ENCODE assay signal across 8 cellular contexts in genomic region chr17:17235212-17236174, GRCh38. TPM values are rescaled to one million over a fixed set of nuclear protein-coding genes. Genes with fewer than 3 reads are reported as not detected.
DNase-seq lines count a peak whose midpoint lies in the region; ATAC-seq and TF ChIP-seq lines count a peak whose summit lies in the region.

No MANE protein-coding gene starts in this region.

- WGBS in suprapubic skin: 42% methylated on average over 19 of the region's 19 CpGs

- H3K4me1 Mint-ChIP-seq in CD14-positive monocyte (peaks cover 26% of the 10 kb centered on the region), IgD-negative memory B cell (peaks cover 13 to 23% (median 14%) of the 10 kb centered on the region in 3 donors)

- ATAC-seq in left lobe of liver: peak; percentile 1
- no peak for ATAC-seq in HG02588 (IDR thresholded peaks at IDR 0.05; ENCODE audit: unreplicated experiment)
- no peak for ATAC-seq in HG03045 (IDR thresholded peaks at IDR 0.05; ENCODE audit: unreplicated experiment)

- peak overlapping the region; percentile 99 for H3K4me3 ChIP-seq in suprapubic skin

- H3K4me3 Mint-ChIP-seq in CD14-positive monocyte: peak overlapping the region; percentile 95 to 97
- H3K4me3 Mint-ChIP-seq in IgD-negative memory B cell: peak overlapping the region; percentile 94 to 100 (median 97)

- peaks cover 25% of the 10 kb centered on the region for H3K36me3 ChIP-seq in suprapubic skin

- H3K27ac Mint-ChIP-seq in CD14-positive monocyte (peak overlapping the region; percentile 65 to 99 (median 99)), IgD-negative memory B cell (peak overlapping the region; percentile 87 to 100 (median 100))

- peak overlapping the region; percentile 92 for H3K27ac ChIP-seq in suprapubic skin

- H3K9me3 ChIP-seq in suprapubic skin: no peaks in the 10 kb centered on the region

- intact Hi-C loops in CD14-positive monocyte (cut with micrococcal nuclease): loop anchor here (2.0 to 10.0 kb wide), 3 partner anchors 45 to 191 kb away; partner anchors contain the start of genes COPS3 (in 2 of the 2) and MPRIP (in 1 of the 2)

- TF ChIP-seq EP300 in suprapubic skin (IDR thresholded peaks at IDR 0.05): no peak

- TF ChIP-seq CTCF in CD14-positive monocyte (IDR thresholded peaks at IDR 0.05): no peak
- TF ChIP-seq CTCF in suprapubic skin (IDR thresholded peaks at IDR 0.05): no peak

- peaks cover 0 to 2% (median 0%) of the 10 kb centered on the region in 7 donors for H3K9me3 Mint-ChIP-seq in CD14-positive monocyte
- no peaks in the 10 kb centered on the region for H3K9me3 Mint-ChIP-seq in IgD-negative memory B cell

- H3K27me3 ChIP-seq in suprapubic skin: no peaks in the 10 kb centered on the region

- peaks cover 31% of the 10 kb centered on the region for H3K4me1 ChIP-seq in suprapubic skin

- H3K27me3 Mint-ChIP-seq in CD14-positive monocyte (ENCODE audit: low read depth in 3 of 3): peaks cover 0 to 4% (median 4%) of the 10 kb centered on the region in 3 donors
- no peaks in the 10 kb centered on the region for H3K27me3 Mint-ChIP-seq in IgD-negative memory B cell

- TF ChIP-seq POLR2A in suprapubic skin (IDR thresholded peaks at IDR 0.05): no peak

- DNase-seq in CD14-positive monocyte (ENCODE audit: low spot score) (no peak), astrocyte of the hippocampus (ENCODE audit: low read depth, low spot score) (peak; percentile 69), left lobe of liver (ENCODE audit: low spot score) (no peak), suprapubic skin (ENCODE audit: low spot score in 2 of 2) (no peak)
- DNase-seq in stimulated activated CD4-positive, alpha-beta T cell treated with anti-CD3 and anti-CD28 coated beads, Interleukin-4, amount 100 ng/mL, for 1 hour: no peak

- H3K36me3 Mint-ChIP-seq in CD14-positive monocyte (peaks cover 21 to 28% of the 10 kb centered on the region in 2 donors), IgD-negative memory B cell (peaks cover 5% of the 10 kb centered on the region)

RNA-seq across cellular contexts. Expression of gene FLCN, which starts 1.5 kb away (rescaled TPM):
- polyA plus RNA-seq in CD14-positive monocyte (1 to 10 TPM; 5.8 to 8.0 TPM), IgD-negative memory B cell (2.4 TPM)
- total RNA-seq in left lobe of liver (34.7 TPM), suprapubic skin (100 to 1,000 TPM in 1 of 4 donors, 10 to 100 TPM in 3; 28.4 to 143 (median 49.2) TPM)

RNA-seq across cellular contexts. Expression of gene PLD6, which starts 29.4 kb away (rescaled TPM):
- polyA plus RNA-seq in CD14-positive monocyte (under 1 TPM; 0.16 to 0.50 TPM), IgD-negative memory B cell (5.8 TPM)
- total RNA-seq in left lobe of liver (4.2 TPM), suprapubic skin (1 to 10 TPM; 3.3 to 9.1 (median 5.2) TPM)

RNA-seq across cellular contexts. Expression of gene COPS3, which starts 45.6 kb away (rescaled TPM):
- 100 to 1,000 TPM; 117 to 122 TPM for polyA plus RNA-seq in CD14-positive monocyte
- polyA plus RNA-seq in IgD-negative memory B cell: 87.0 TPM
- total RNA-seq in left lobe of liver: 20.3 TPM
- 10 to 100 TPM; 55.0 to 77.3 (median 59.4) TPM for total RNA-seq in suprapubic skin
